1 cellular context compared by ENCODE assay signal in the genomic region with DNA sequence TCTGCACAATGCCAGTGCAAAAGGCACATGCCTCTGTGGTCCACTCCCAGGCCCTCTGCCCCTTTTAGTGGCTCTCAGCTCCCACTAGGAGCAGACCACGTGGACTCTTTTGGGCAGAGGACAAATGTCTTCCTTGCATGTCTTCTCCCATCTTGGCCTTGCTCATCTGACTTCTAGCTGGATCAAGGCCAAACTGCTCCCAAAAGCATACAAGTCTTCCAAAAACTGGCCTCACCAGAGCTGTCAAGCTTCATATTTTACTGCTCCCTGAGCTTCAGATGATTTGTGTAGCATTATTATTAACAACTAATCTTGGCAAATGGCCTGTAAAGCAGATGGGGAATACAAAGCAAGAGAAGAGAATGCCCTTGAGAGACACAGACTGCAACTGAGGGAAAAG.
A peak's percentile ranks its signal among the peaks of the same experiment; 100 is the strongest.
TF ChIP-seq lines count a peak whose summit lies in the region.

No MANE protein-coding gene starts in this region.

TF ChIP-seq in HepG2, 621 proteins besides CTCF, POLR2A, EP300 and RAD21:
- TF ChIP-seq NR2F1 (CRISPR knock-in tag; IDR thresholded peaks at IDR 0.05) (no peak), MNT (IDR thresholded peaks at IDR 0.05) (peak; percentile 47)
- TF ChIP-seq, protein P1, sequence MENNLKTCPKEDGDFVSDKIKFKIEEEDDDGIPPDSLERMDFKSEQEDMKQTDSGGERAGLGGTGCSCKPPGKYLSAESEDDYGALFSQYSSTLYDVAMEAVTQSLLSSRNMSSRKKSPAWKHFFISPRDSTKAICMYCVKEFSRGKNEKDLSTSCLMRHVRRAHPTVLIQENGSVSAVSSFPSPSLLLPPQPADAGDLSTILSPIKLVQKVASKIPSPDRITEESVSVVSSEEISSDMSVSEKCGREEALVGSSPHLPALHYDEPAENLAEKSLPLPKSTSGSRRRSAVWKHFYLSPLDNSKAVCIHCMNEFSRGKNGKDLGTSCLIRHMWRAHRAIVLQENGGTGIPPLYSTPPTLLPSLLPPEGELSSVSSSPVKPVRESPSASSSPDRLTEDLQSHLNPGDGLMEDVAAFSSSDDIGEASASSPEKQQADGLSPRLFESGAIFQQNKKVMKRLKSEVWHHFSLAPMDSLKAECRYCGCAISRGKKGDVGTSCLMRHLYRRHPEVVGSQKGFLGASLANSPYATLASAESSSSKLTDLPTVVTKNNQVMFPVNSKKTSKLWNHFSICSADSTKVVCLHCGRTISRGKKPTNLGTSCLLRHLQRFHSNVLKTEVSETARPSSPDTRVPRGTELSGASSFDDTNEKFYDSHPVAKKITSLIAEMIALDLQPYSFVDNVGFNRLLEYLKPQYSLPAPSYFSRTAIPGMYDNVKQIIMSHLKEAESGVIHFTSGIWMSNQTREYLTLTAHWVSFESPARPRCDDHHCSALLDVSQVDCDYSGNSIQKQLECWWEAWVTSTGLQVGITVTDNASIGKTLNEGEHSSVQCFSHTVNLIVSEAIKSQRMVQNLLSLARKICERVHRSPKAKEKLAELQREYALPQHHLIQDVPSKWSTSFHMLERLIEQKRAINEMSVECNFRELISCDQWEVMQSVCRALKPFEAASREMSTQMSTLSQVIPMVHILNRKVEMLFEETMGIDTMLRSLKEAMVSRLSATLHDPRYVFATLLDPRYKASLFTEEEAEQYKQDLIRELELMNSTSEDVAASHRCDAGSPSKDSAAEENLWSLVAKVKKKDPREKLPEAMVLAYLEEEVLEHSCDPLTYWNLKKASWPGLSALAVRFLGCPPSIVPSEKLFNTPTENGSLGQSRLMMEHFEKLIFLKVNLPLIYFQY (CRISPR knock-in tag; IDR thresholded peaks at IDR 0.05; ENCODE audit: borderline replicate concordance) = no peak
